ENCODE assay signal across 1 cellular context in genomic region chr13:44278164-44278563, GRCh38.
TF ChIP-seq lines count a peak whose summit lies in the region.

No MANE protein-coding gene starts in this region.

TF ChIP-seq in A549, 52 proteins besides CTCF, POLR2A, EP300 and RAD21 (continued from another document):
- TF ChIP-seq USF2 (IDR thresholded peaks at IDR 0.05), result no peak
- no peak for TF ChIP-seq EHF (CRISPR knock-in tag; IDR thresholded peaks at IDR 0.05)
- no peak for TF ChIP-seq FOSB (CRISPR knock-in tag; IDR thresholded peaks at IDR 0.05)
- TF ChIP-seq ELK1 (IDR thresholded peaks at IDR 0.05; ENCODE audit: low read depth, low read length), result no peak
- TF ChIP-seq ESRRA (IDR thresholded peaks at IDR 0.05; ENCODE audit: borderline replicate concordance, low read length), result no peak
- no peak for TF ChIP-seq TFCP2L1 (CRISPR knock-in tag; IDR thresholded peaks at IDR 0.05)
- no peak for TF ChIP-seq MAZ (IDR thresholded peaks at IDR 0.05; ENCODE audit: borderline replicate concordance, low read depth, low read length)
- no peak for TF ChIP-seq CBX2 (IDR thresholded peaks at IDR 0.05; ENCODE audit: borderline replicate concordance, low read depth)
- no peak for TF ChIP-seq CHD2 (IDR thresholded peaks at IDR 0.05; ENCODE audit: low read length, partially characterized antibody)
